Comparison of ENCODE assay signal across 2 cellular contexts in the genomic region with DNA sequence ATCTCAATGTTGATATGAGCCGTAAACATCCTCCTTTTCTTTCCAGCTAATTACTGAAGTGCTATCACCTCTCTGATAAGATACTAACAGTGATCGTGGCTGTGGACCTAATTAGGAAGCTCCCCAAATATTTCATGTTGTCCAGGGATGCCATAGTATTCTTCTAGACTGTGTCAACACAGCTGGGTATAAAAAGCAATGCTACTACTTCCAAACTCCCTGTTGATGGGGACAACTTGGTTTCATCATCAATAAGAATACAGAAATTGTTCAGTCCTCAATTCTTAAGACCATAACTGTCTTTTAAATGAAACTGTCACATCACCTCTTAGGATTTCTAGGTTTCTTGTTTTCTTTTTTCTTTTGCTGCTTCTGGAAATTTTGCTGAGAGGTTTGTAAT.
TF ChIP-seq lines count a peak whose summit lies in the region.

No MANE protein-coding gene starts in this region.

TF ChIP-seq in HepG2, 621 proteins besides CTCF, POLR2A, EP300 and RAD21:
- TF ChIP-seq ZFP1 (CRISPR knock-in tag; IDR thresholded peaks at IDR 0.05) (peak; percentile 87; the same call in 1 of the 2 replicates), ZNF326 (CRISPR knock-in tag; IDR thresholded peaks at IDR 0.05; ENCODE audit: borderline replicate concordance) (no peak)
TF ChIP-seq in HepG2: peak in this region for 1.

TF ChIP-seq in K562, 482 proteins besides CTCF, POLR2A, EP300 and RAD21:
- TF ChIP-seq ARID2 (IDR thresholded peaks at IDR 0.05) (no peak), ZFP1 (CRISPR knock-in tag; IDR thresholded peaks at IDR 0.05) (peak; percentile 61; the same call in 1 of the 2 replicates)
TF ChIP-seq in K562: peak in this region for 1.
